26 cellular contexts compared by ENCODE assay signal in the genomic region with DNA sequence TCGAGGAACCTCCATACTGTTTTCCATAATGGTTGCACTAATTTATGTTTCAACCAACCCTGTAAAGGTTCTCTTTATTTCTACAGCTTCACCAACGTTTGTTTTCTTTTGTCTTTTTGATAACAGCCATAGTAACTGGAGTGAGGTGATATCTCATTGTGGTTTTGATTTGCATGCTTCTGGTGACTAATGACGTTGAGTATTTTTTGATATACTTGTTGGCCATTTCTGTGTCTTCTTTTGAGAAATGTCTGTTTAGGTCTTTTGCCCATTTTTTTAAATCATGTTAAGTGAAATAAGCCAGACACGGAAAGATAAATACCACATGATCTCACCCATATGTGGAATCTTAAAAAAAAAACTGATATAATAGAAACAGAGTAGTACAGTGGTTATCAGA.
"Had no signal": no experiment of that assay in that cellular context is flagged by ENCODE, and none has a peak within 500 bp of the region (broad histone marks: within the 10 kb centered on the region; RNA-seq: fewer than 3 reads in every experiment).

No MANE protein-coding gene starts in this region.

- H3K36me3 Mint-ChIP-seq: activated naive CD4-positive, alpha-beta T cell treated with anti-CD3 and anti-CD28 coated beads, Interleukin-2, amount 50 U/mL, for 24 hours; natural killer cell treated with Interleukin-12 subunit alpha and Interleukin-12 subunit beta and Interleukin-15 and Interleukin-18, amount 100 ng/mL, for 72 hours had no signal

- H3K9me3 Mint-ChIP-seq: activated B cell treated with CpG ODN at 0.5 μM for 24 hours; activated CD8-positive, alpha-beta T cell treated with anti-CD3 and anti-CD28 coated beads for 36 hours; activated naive CD4-positive, alpha-beta T cell treated with anti-CD3 and anti-CD28 coated beads, Interleukin-2, amount 50 U/mL, for 24 hours; activated naive CD8-positive, alpha-beta T cell treated with anti-CD3 and anti-CD28 coated beads, Interleukin-2, amount 50 U/mL, for 24 hours; activated T-cell treated with anti-CD3 and anti-CD28 coated beads, Interleukin-2, amount 50 U/mL, for 4 hours; activated T-helper 17 cell treated with anti-CD3 and anti-CD28 coated beads, Interleukin-2, amount 50 U/mL, for 72 hours; natural killer cell treated with Interleukin-12 subunit alpha and Interleukin-12 subunit beta and Interleukin-15 and Interleukin-18, amount 100 ng/mL, for 72 hours; T-helper 1 cell treated with Interleukin-12 subunit alpha and Interleukin-12 subunit beta and Interleukin-4 antibody, amounts not matched to agents 30 μg/mL and 1 μg/mL, for 36 hours had no signal

- FAIRE-seq: urothelium cell line had no signal

- ATAC-seq: activated CD8-positive, alpha-beta T cell treated with anti-CD3 and anti-CD28 coated beads for 36 hours; activated naive CD8-positive, alpha-beta T cell treated with anti-CD3 and anti-CD28 coated beads, Interleukin-2, amount 50 U/mL, for 24 hours; activated T-cell treated with anti-CD3 and anti-CD28 coated beads, Interleukin-2, amount 50 U/mL, for 4 hours; activated T-helper 17 cell treated with anti-CD3 and anti-CD28 coated beads, Interleukin-2, amount 50 U/mL, for 72 hours; body of pancreas; gastrocnemius medialis; left cardiac atrium; left ventricle myocardium superior; mucosa of descending colon; natural killer cell treated with Interleukin-12 subunit alpha and Interleukin-12 subunit beta and Interleukin-15 and Interleukin-18, amount 100 ng/mL, for 72 hours; right cardiac atrium; stimulated activated naive CD8-positive, alpha-beta T cell treated with anti-CD3 and anti-CD28 coated beads, Interleukin-15, Interleukin-2, amounts not matched to agents 100 U/mL and 50 U/mL, for 24 hours had no signal

- H3K4me1 Mint-ChIP-seq: activated B cell treated with CpG ODN at 0.5 μM for 24 hours; activated naive CD4-positive, alpha-beta T cell treated with anti-CD3 and anti-CD28 coated beads, Interleukin-2, amount 50 U/mL, for 24 hours; activated naive CD8-positive, alpha-beta T cell treated with anti-CD3 and anti-CD28 coated beads, Interleukin-2, amount 50 U/mL, for 24 hours; activated T-helper 17 cell treated with anti-CD3 and anti-CD28 coated beads, Interleukin-2, amount 50 U/mL, for 72 hours had no signal

- H3K4me3 Mint-ChIP-seq: activated B cell treated with CpG ODN at 0.5 μM for 24 hours; activated CD8-positive, alpha-beta T cell treated with anti-CD3 and anti-CD28 coated beads for 36 hours; activated naive CD4-positive, alpha-beta T cell treated with anti-CD3 and anti-CD28 coated beads, Interleukin-2, amount 50 U/mL, for 24 hours; activated naive CD8-positive, alpha-beta T cell treated with anti-CD3 and anti-CD28 coated beads, Interleukin-2, amount 50 U/mL, for 24 hours; activated T-cell treated with anti-CD3 and anti-CD28 coated beads, Interleukin-2, amount 50 U/mL, for 4 hours; activated T-helper 17 cell treated with anti-CD3 and anti-CD28 coated beads, Interleukin-2, amount 50 U/mL, for 72 hours; natural killer cell treated with Interleukin-12 subunit alpha and Interleukin-12 subunit beta and Interleukin-15 and Interleukin-18, amount 100 ng/mL, for 72 hours; T-helper 1 cell treated with Interleukin-12 subunit alpha and Interleukin-12 subunit beta and Interleukin-4 antibody, amounts not matched to agents 30 μg/mL and 1 μg/mL, for 36 hours had no signal

- DNase-seq: activated B cell treated with CpG ODN at 0.5 μM for 24 hours; activated CD4-positive, alpha-beta T cell treated with anti-CD3 and anti-CD28 coated beads, Interleukin-2, amount 50 U/mL, for 1 hour; activated CD8-positive, alpha-beta T cell treated with anti-CD3 and anti-CD28 coated beads for 36 hours; activated naive CD8-positive, alpha-beta T cell treated with anti-CD3 and anti-CD28 coated beads, Interleukin-2, amount 50 U/mL, for 24 hours; activated T-cell treated with anti-CD3 and anti-CD28 coated beads, Interleukin-2, amount 50 U/mL, for 4 hours; body of pancreas; cortex of kidney; gastrocnemius medialis; glutamatergic neuron; islet precursor cell; left cardiac atrium; left ventricle myocardium superior; mucosa of descending colon; posterior cingulate gyrus; right cardiac atrium; spleen; stimulated activated naive CD8-positive, alpha-beta T cell treated with anti-CD3 and anti-CD28 coated beads, Interleukin-15, Interleukin-2, amounts not matched to agents 100 U/mL and 50 U/mL, for 24 hours; T-helper 9 cell; transverse colon had no signal

- H3K36me3 ChIP-seq: esophagus muscularis mucosa, gastrocnemius medialis, spleen, transverse colon had no signal

- H3K4me1 ChIP-seq: body of pancreas, esophagus muscularis mucosa, gastrocnemius medialis, spleen, testis, transverse colon had no signal

- H3K9me3 ChIP-seq: body of pancreas, esophagus muscularis mucosa, gastrocnemius medialis, mucosa of descending colon, spleen, testis, transverse colon had no signal

- H3K27ac Mint-ChIP-seq: activated B cell treated with CpG ODN at 0.5 μM for 24 hours; activated CD8-positive, alpha-beta T cell treated with anti-CD3 and anti-CD28 coated beads for 36 hours; activated naive CD4-positive, alpha-beta T cell treated with anti-CD3 and anti-CD28 coated beads, Interleukin-2, amount 50 U/mL, for 24 hours; activated naive CD8-positive, alpha-beta T cell treated with anti-CD3 and anti-CD28 coated beads, Interleukin-2, amount 50 U/mL, for 24 hours; activated T-helper 17 cell treated with anti-CD3 and anti-CD28 coated beads, Interleukin-2, amount 50 U/mL, for 72 hours; natural killer cell treated with Interleukin-12 subunit alpha and Interleukin-12 subunit beta and Interleukin-15 and Interleukin-18, amount 100 ng/mL, for 72 hours; T-helper 1 cell treated with Interleukin-12 subunit alpha and Interleukin-12 subunit beta and Interleukin-4 antibody, amounts not matched to agents 30 μg/mL and 1 μg/mL, for 36 hours had no signal

- H3K4me3 ChIP-seq: body of pancreas, esophagus muscularis mucosa, gastrocnemius medialis, mucosa of descending colon, spleen, testis, transverse colon had no signal

- H3K27me3 ChIP-seq: body of pancreas, gastrocnemius medialis, testis, transverse colon had no signal

- H3K27ac ChIP-seq: body of pancreas, esophagus muscularis mucosa, gastrocnemius medialis, spleen, testis, transverse colon had no signal
